Comparison of ENCODE assay signal across 1 cellular context in the genomic region with DNA sequence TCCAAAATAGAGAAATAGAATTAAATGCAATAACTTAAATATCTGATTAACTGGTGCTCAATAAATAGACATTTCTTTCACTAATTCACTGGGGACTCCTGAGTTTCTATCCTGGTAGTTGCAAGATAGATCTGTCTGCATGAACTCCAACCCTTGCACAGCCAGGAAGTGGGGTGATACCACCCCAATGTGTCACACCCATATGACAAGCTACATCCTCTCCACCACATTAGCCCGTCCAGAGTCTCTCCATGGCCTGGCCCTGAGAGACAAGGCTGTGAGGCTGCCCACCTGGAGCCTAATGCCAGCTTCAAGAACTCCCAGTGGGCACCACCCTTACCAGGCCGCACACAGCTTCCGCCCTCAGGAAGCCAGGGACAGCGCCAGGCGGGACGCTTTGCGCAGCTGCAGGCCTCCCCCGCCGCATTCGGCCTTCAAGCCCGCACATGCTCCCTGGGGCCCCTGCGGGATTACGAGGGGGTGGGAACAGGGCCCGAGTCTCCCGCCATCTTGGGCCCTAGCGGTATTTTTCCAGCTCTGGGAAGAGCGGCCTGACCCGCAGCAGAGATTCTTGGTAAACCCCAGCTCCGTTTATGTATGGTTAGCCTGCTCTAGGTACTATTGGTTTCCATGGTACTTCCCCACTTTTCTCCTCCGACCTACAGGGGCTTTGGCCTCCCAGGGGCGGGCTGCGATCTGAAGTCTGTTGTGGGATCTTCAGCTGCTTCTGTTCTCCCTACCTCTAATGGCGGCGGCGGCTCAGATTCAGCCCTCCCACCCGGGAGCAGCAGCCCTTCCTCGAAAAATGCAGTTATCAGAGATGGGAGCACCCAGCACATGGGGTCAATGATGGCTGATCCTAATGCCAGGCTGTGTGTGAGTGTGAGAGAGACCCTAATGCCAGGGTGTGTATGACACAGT.
TF ChIP-seq lines count a peak whose summit lies in the region.

A gene (plus strand): TSS at position 496 of the 921 bp plus-strand sequence. CDS start 13,500 bp downstream, outside the sequence.

TF ChIP-seq in K562, 482 proteins besides CTCF, POLR2A, EP300 and RAD21 (continued from another document and continues in another):
- peak; percentile 70; the same call in 1 of the 2 replicates for TF ChIP-seq GTF2E2 (tag; IDR thresholded peaks at IDR 0.05)
- peak in 1 of 3 experiments; percentile 48 for TF ChIP-seq YY1 (IDR thresholded peaks at IDR 0.05; ENCODE audit: borderline replicate concordance in 1 of 3, control insufficient read depth in 1 of 3, extremely low read depth in 1 of 3, insufficient read depth in 3 of 3, insufficient read length in 1 of 3, insufficient replicate concordance in 2 of 3, low read depth in 1 of 3, low read length in 2 of 3)
- TF ChIP-seq, protein P1, sequence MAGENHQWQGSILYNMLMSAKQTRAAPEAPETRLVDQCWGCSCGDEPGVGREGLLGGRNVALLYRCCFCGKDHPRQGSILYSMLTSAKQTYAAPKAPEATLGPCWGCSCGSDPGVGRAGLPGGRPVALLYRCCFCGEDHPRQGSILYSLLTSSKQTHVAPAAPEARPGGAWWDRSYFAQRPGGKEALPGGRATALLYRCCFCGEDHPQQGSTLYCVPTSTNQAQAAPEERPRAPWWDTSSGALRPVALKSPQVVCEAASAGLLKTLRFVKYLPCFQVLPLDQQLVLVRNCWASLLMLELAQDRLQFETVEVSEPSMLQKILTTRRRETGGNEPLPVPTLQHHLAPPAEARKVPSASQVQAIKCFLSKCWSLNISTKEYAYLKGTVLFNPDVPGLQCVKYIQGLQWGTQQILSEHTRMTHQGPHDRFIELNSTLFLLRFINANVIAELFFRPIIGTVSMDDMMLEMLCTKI (IDR thresholded peaks at IDR 0.05; ENCODE audit: partially characterized antibody) = no peak
- TF ChIP-seq, protein P2, sequence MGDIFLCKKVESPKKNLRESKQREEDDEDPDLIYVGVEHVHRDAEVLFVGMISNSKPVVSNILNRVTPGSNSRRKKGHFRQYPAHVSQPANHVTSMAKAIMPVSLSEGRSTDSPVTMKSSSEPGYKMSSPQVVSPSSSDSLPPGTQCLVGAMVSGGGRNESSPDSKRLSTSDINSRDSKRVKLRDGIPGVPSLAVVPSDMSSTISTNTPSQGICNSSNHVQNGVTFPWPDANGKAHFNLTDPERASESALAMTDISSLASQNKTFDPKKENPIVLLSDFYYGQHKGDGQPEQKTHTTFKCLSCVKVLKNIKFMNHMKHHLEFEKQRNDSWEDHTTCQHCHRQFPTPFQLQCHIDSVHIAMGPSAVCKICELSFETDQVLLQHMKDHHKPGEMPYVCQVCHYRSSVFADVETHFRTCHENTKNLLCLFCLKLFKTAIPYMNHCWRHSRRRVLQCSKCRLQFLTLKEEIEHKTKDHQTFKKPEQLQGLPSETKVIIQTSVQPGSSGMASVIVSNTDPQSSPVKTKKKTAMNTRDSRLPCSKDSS (IDR thresholded peaks at IDR 0.05; ENCODE audit: low read depth, partially characterized antibody) = no peak
- TF ChIP-seq, protein P3, sequence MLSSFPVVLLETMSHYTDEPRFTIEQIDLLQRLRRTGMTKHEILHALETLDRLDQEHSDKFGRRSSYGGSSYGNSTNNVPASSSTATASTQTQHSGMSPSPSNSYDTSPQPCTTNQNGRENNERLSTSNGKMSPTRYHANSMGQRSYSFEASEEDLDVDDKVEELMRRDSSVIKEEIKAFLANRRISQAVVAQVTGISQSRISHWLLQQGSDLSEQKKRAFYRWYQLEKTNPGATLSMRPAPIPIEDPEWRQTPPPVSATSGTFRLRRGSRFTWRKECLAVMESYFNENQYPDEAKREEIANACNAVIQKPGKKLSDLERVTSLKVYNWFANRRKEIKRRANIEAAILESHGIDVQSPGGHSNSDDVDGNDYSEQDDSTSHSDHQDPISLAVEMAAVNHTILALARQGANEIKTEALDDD (IDR thresholded peaks at IDR 0.05) = no peak
- no peak for TF ChIP-seq ZNF197 (CRISPR knock-in tag; IDR thresholded peaks at IDR 0.05; ENCODE audit: low read depth)
- TF ChIP-seq ZNF124 (CRISPR knock-in tag; IDR thresholded peaks at IDR 0.05) = no peak
- TF ChIP-seq IFI16 (CRISPR knock-in tag; IDR thresholded peaks at IDR 0.05) = no peak
- TF ChIP-seq ZNF584 (CRISPR knock-in tag; IDR thresholded peaks at IDR 0.05; ENCODE audit: low read depth) = no peak
- 0 out of 2 replicates have a peak, but pooled peaks have one; percentile 15 for TF ChIP-seq PHF8 (IDR thresholded peaks at IDR 0.05; ENCODE audit: borderline replicate concordance, low read length)
- no peak for TF ChIP-seq ZC3H11A (IDR thresholded peaks at IDR 0.05; ENCODE audit: low read depth, low read length)
- TF ChIP-seq CTBP1 (IDR thresholded peaks at IDR 0.05; ENCODE audit: borderline replicate concordance) = no peak
- no peak for TF ChIP-seq NR2C2 (CRISPR knock-in tag; IDR thresholded peaks at IDR 0.05)
- TF ChIP-seq NR2C2 (tag; IDR thresholded peaks at IDR 0.05) = peak; percentile 75; the same call in 1 of the 2 replicates
- TF ChIP-seq ZNF143 (CRISPR knock-in tag; IDR thresholded peaks at IDR 0.05) = no peak
- TF ChIP-seq NR2C1 (IDR thresholded peaks at IDR 0.05) = no peak
- TF ChIP-seq NR2C1 (tag; IDR thresholded peaks at IDR 0.05) = peak; percentile 42; the same call in 1 of the 2 replicates
- TF ChIP-seq, protein P4, sequence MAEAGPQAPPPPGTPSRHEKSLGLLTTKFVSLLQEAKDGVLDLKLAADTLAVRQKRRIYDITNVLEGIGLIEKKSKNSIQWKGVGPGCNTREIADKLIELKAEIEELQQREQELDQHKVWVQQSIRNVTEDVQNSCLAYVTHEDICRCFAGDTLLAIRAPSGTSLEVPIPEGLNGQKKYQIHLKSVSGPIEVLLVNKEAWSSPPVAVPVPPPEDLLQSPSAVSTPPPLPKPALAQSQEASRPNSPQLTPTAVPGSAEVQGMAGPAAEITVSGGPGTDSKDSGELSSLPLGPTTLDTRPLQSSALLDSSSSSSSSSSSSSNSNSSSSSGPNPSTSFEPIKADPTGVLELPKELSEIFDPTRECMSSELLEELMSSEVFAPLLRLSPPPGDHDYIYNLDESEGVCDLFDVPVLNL (CRISPR knock-in tag; IDR thresholded peaks at IDR 0.05; ENCODE audit: low read depth) = no peak
- peak; percentile 80 to 81 for TF ChIP-seq NRF1 (conservative IDR thresholded peaks at IDR 0.05 in 1 of 2, IDR thresholded peaks at IDR 0.05 in 1 of 2)
- peak; percentile 35; the same call in 1 of the 2 replicates for TF ChIP-seq L3MBTL2 (IDR thresholded peaks at IDR 0.05)
- no peak for TF ChIP-seq ZBTB8A (IDR thresholded peaks at IDR 0.05; ENCODE audit: partially characterized antibody)
- TF ChIP-seq, protein P5, sequence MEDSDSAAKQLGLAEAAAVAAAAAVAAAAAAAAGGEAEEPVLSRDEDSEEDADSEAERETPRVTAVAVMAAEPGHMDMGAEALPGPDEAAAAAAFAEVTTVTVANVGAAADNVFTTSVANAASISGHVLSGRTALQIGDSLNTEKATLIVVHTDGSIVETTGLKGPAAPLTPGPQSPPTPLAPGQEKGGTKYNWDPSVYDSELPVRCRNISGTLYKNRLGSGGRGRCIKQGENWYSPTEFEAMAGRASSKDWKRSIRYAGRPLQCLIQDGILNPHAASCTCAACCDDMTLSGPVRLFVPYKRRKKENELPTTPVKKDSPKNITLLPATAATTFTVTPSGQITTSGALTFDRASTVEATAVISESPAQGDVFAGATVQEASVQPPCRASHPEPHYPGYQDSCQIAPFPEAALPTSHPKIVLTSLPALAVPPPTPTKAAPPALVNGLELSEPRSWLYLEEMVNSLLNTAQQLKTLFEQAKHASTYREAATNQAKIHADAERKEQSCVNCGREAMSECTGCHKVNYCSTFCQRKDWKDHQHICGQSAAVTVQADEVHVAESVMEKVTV (CRISPR knock-in tag; IDR thresholded peaks at IDR 0.05) = no peak
- TF ChIP-seq GABPA (tag; conservative IDR thresholded peaks at IDR 0.05; ENCODE audit: low read depth) = peak; percentile 58
- TF ChIP-seq PTRF (tag; IDR thresholded peaks at IDR 0.05) = no peak
- TF ChIP-seq, protein P6, sequence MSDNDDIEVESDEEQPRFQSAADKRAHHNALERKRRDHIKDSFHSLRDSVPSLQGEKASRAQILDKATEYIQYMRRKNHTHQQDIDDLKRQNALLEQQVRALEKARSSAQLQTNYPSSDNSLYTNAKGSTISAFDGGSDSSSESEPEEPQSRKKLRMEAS (CRISPR knock-in tag; IDR thresholded peaks at IDR 0.05) = peak; percentile 30; the same call in 1 of the 2 replicates
- TF ChIP-seq, protein P7, sequence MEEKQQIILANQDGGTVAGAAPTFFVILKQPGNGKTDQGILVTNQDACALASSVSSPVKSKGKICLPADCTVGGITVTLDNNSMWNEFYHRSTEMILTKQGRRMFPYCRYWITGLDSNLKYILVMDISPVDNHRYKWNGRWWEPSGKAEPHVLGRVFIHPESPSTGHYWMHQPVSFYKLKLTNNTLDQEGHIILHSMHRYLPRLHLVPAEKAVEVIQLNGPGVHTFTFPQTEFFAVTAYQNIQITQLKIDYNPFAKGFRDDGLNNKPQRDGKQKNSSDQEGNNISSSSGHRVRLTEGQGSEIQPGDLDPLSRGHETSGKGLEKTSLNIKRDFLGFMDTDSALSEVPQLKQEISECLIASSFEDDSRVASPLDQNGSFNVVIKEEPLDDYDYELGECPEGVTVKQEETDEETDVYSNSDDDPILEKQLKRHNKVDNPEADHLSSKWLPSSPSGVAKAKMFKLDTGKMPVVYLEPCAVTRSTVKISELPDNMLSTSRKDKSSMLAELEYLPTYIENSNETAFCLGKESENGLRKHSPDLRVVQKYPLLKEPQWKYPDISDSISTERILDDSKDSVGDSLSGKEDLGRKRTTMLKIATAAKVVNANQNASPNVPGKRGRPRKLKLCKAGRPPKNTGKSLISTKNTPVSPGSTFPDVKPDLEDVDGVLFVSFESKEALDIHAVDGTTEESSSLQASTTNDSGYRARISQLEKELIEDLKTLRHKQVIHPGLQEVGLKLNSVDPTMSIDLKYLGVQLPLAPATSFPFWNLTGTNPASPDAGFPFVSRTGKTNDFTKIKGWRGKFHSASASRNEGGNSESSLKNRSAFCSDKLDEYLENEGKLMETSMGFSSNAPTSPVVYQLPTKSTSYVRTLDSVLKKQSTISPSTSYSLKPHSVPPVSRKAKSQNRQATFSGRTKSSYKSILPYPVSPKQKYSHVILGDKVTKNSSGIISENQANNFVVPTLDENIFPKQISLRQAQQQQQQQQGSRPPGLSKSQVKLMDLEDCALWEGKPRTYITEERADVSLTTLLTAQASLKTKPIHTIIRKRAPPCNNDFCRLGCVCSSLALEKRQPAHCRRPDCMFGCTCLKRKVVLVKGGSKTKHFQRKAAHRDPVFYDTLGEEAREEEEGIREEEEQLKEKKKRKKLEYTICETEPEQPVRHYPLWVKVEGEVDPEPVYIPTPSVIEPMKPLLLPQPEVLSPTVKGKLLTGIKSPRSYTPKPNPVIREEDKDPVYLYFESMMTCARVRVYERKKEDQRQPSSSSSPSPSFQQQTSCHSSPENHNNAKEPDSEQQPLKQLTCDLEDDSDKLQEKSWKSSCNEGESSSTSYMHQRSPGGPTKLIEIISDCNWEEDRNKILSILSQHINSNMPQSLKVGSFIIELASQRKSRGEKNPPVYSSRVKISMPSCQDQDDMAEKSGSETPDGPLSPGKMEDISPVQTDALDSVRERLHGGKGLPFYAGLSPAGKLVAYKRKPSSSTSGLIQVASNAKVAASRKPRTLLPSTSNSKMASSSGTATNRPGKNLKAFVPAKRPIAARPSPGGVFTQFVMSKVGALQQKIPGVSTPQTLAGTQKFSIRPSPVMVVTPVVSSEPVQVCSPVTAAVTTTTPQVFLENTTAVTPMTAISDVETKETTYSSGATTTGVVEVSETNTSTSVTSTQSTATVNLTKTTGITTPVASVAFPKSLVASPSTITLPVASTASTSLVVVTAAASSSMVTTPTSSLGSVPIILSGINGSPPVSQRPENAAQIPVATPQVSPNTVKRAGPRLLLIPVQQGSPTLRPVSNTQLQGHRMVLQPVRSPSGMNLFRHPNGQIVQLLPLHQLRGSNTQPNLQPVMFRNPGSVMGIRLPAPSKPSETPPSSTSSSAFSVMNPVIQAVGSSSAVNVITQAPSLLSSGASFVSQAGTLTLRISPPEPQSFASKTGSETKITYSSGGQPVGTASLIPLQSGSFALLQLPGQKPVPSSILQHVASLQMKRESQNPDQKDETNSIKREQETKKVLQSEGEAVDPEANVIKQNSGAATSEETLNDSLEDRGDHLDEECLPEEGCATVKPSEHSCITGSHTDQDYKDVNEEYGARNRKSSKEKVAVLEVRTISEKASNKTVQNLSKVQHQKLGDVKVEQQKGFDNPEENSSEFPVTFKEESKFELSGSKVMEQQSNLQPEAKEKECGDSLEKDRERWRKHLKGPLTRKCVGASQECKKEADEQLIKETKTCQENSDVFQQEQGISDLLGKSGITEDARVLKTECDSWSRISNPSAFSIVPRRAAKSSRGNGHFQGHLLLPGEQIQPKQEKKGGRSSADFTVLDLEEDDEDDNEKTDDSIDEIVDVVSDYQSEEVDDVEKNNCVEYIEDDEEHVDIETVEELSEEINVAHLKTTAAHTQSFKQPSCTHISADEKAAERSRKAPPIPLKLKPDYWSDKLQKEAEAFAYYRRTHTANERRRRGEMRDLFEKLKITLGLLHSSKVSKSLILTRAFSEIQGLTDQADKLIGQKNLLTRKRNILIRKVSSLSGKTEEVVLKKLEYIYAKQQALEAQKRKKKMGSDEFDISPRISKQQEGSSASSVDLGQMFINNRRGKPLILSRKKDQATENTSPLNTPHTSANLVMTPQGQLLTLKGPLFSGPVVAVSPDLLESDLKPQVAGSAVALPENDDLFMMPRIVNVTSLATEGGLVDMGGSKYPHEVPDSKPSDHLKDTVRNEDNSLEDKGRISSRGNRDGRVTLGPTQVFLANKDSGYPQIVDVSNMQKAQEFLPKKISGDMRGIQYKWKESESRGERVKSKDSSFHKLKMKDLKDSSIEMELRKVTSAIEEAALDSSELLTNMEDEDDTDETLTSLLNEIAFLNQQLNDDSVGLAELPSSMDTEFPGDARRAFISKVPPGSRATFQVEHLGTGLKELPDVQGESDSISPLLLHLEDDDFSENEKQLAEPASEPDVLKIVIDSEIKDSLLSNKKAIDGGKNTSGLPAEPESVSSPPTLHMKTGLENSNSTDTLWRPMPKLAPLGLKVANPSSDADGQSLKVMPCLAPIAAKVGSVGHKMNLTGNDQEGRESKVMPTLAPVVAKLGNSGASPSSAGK (IDR thresholded peaks at IDR 0.05) = peak; percentile 67
- no peak for TF ChIP-seq LEF1 (IDR thresholded peaks at IDR 0.05)
- no peak for TF ChIP-seq MAFG (tag; conservative IDR thresholded peaks at IDR 0.05)
- TF ChIP-seq ZBTB17 (CRISPR knock-in tag; IDR thresholded peaks at IDR 0.05) = peak; percentile 40; the same call in 1 of the 2 replicates
- 0 out of 2 replicates have a peak, but pooled peaks have one; percentile 9 for TF ChIP-seq CXXC5 (CRISPR knock-in tag; IDR thresholded peaks at IDR 0.05)
- TF ChIP-seq, protein P8, sequence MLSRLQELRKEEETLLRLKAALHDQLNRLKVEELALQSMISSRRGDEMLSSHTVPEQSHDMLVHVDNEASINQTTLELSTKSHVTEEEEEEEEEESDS (CRISPR knock-in tag; IDR thresholded peaks at IDR 0.05) = no peak
- TF ChIP-seq, protein P9, sequence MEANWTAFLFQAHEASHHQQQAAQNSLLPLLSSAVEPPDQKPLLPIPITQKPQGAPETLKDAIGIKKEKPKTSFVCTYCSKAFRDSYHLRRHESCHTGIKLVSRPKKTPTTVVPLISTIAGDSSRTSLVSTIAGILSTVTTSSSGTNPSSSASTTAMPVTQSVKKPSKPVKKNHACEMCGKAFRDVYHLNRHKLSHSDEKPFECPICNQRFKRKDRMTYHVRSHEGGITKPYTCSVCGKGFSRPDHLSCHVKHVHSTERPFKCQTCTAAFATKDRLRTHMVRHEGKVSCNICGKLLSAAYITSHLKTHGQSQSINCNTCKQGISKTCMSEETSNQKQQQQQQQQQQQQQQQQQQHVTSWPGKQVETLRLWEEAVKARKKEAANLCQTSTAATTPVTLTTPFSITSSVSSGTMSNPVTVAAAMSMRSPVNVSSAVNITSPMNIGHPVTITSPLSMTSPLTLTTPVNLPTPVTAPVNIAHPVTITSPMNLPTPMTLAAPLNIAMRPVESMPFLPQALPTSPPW (CRISPR knock-in tag; IDR thresholded peaks at IDR 0.05) = peak; percentile 23; the same call in 1 of the 2 replicates
